Comparison of ENCODE assay signal across 8 cellular contexts in the genomic region with DNA sequence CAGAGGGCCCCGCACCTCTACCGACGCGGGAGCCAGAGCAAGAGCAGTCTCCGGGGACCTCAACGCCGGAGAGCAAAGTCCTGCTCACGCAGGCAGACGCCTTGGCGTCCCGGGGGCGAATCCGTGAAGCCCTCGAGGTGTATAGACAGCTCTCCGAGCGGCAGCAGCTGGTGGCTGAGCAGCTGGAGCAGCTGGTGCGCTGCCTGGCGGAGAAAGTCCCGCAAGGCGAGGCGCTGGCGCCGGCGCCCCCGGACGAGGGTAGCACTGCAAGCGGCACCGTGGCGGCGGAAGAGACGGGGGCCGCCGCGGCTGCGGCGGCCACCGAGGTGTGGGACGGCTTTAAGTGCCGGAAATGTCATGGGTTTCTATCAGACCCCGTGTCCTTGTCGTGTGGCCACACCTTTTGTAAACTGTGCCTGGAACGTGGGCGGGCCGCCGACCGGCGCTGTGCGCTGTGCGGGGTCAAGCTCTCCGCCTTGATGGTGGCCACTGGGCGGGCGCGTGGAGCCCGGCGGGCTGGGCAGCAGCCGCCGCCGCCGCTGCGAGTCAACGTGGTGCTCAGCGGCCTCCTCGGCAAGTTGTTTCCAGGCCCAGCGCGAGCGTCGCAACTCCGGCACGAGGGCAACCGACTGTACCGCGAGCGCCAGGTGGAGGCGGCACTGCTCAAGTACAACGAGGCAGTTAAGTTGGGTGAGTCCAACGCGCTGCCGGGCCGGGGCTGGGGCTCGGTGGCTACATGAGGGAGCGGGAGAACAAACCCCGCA. TPM values are rescaled to one million over a fixed set of nuclear protein-coding genes. Genes with fewer than 3 reads are reported as not detected.
DNase-seq lines count a peak whose midpoint lies in the region; ATAC-seq, FAIRE-seq and TF ChIP-seq lines count a peak whose summit lies in the region.

No MANE protein-coding gene starts in this region.

- H3K9me2 ChIP-seq in OCI-LY7 (ENCODE audit: insufficient read depth, low read length): no peaks in the 10 kb centered on the region

- peak; percentile 62 for ATAC-seq in CD4-positive, alpha-beta T cell (ENCODE audit: poor library complexity)
- ATAC-seq in psoas muscle (peak; percentile 30 to 41 (median 38)), GM21515 (IDR thresholded peaks at IDR 0.05; ENCODE audit: unreplicated experiment) (no peak)

- WGBS in psoas muscle, 3 donors: 0 to 45% (median 1%) methylated on average over 13 to 82 of the region's 82 CpGs

- H3K79me2 ChIP-seq in OCI-LY7 (ENCODE audit: insufficient read depth, low read depth, low read length): no peaks in the 10 kb centered on the region

- H3K4me1 Mint-ChIP-seq in CD4-positive, alpha-beta T cell (ENCODE audit: low read depth): peaks cover 33% of the 10 kb centered on the region

- intact Hi-C loops in CD4-positive, alpha-beta T cell (cut with DNase I, micrococcal nuclease): loop anchor here in 1 of 2 experiments (5.0 to 10.0 kb wide), 2 partner anchors 32 to 260 kb away; a partner anchor contains a TSS
- intact Hi-C loops in OCI-LY7 (cut with micrococcal nuclease; ENCODE audit: unreplicated experiment) (no loop called here), psoas muscle (cut with DNase I) (loop anchor here (2.0 to 10.0 kb wide), 2 partner anchors 110 kb away; no protein-coding TSS in a partner anchor)

- no peaks in the 10 kb centered on the region for H3K9me3 ChIP-seq in CD4-positive, alpha-beta T cell (ENCODE audit: control insufficient read depth, low read length)
- H3K9me3 ChIP-seq in HAP-1: no peaks in the 10 kb centered on the region
- no peaks in the 10 kb centered on the region for H3K9me3 ChIP-seq in OCI-LY7 (ENCODE audit: low read length)
- H3K9me3 ChIP-seq in cardiac muscle cell (ENCODE audit: low read depth): no peaks in the 10 kb centered on the region
- H3K9me3 ChIP-seq in psoas muscle: no peaks in the 10 kb centered on the region

- H2AFZ ChIP-seq in OCI-LY7 (ENCODE audit: low read length): no peak overlapping the region

- no peaks in the 10 kb centered on the region for H3K36me3 ChIP-seq in HAP-1 (replicated peaks)
- no peaks in the 10 kb centered on the region for H3K36me3 ChIP-seq in OCI-LY7 (ENCODE audit: insufficient read depth, low read length)
- H3K36me3 ChIP-seq in cardiac muscle cell: no peaks in the 10 kb centered on the region
- peaks cover 0 to 27% of the 10 kb centered on the region in 2 donors for H3K36me3 ChIP-seq in psoas muscle (ENCODE audit: insufficient read depth in 1 of 2, low read depth in 1 of 2)

- H4K20me1 ChIP-seq in OCI-LY7 (ENCODE audit: insufficient read depth, low read length): no peaks in the 10 kb centered on the region

- FAIRE-seq in HTR-8/SVneo (lab: Jason Lieb, UNC): no peak

- TF ChIP-seq CTCF in CD4-positive, alpha-beta T cell (IDR thresholded peaks at IDR 0.05): no peak
- no peak for TF ChIP-seq CTCF in OCI-LY7 (conservative IDR thresholded peaks at IDR 0.05; ENCODE audit: low read length)
- TF ChIP-seq CTCF in cardiac muscle cell (IDR thresholded peaks at IDR 0.05; ENCODE audit: low read depth, low read length): no peak
- no peak for TF ChIP-seq CTCF in psoas muscle (IDR thresholded peaks at IDR 0.05)

- H3K4me3 ChIP-seq in HAP-1 (peak overlapping the region; percentile 13; the same call in 1 of the 2 replicates), OCI-LY7 (ENCODE audit: low read depth, low read length, poor library complexity, severe bottlenecking) (peak overlapping the region; percentile 44), cardiac muscle cell (peak overlapping the region; percentile 25), psoas muscle (peak overlapping the region; percentile 85)

- H3K27ac ChIP-seq in CD4-positive, alpha-beta T cell (ENCODE audit: low read depth, low read length): peak overlapping the region; percentile 59
- H3K27ac ChIP-seq in OCI-LY7 (ENCODE audit: low read depth, low read length, poor library complexity, severe bottlenecking) (no peak overlapping the region), cardiac muscle cell (no peak overlapping the region), psoas muscle (peak overlapping the region; percentile 97)

- in situ Hi-C loops in HAP-1 (cut with MboI; ENCODE audit: low sequenced_read_pairs): no loop called here

- peak overlapping the region; percentile 89 for H3K27ac Mint-ChIP-seq in CD4-positive, alpha-beta T cell

- peaks cover 33% of the 10 kb centered on the region for H3K27me3 Mint-ChIP-seq in CD4-positive, alpha-beta T cell

- no TSS peak for BruUV-seq in OCI-LY7 (replicated peaks; lab: Mats Ljungman, UMichigan)

- peaks cover 3% of the 10 kb centered on the region for H3K27me3 ChIP-seq in CD4-positive, alpha-beta T cell (ENCODE audit: control insufficient read depth, insufficient read depth, low read length)
- H3K27me3 ChIP-seq in HAP-1 (ENCODE audit: low read depth) (peaks cover 36% of the 10 kb centered on the region), cardiac muscle cell (peaks cover 96% of the 10 kb centered on the region), psoas muscle (ENCODE audit: insufficient read depth in 3 of 3, low read length in 2 of 3) (peaks cover 0 to 15% (median 0%) of the 10 kb centered on the region in 3 donors)

- H3K9me3 Mint-ChIP-seq in CD4-positive, alpha-beta T cell: no peaks in the 10 kb centered on the region

- CTCF ChIA-PET in CD4-positive, alpha-beta T cell (lab: Charles Lee): no interaction called here
- CTCF ChIA-PET in OCI-LY7 (lab: Charles Lee; ENCODE audit: unreplicated experiment): no interaction called here

- H3K4me1 ChIP-seq in HAP-1 (peaks cover 9% of the 10 kb centered on the region), OCI-LY7 (ENCODE audit: insufficient read depth, low read length, poor library complexity, severe bottlenecking) (peaks cover 4% of the 10 kb centered on the region), cardiac muscle cell (ENCODE audit: low read depth) (no peaks in the 10 kb centered on the region), psoas muscle (no peaks in the 10 kb centered on the region)

- peak overlapping the region; percentile 93 for H3K4me3 Mint-ChIP-seq in CD4-positive, alpha-beta T cell

- H3K36me3 Mint-ChIP-seq in CD4-positive, alpha-beta T cell (ENCODE audit: low read depth): peaks cover 5% of the 10 kb centered on the region

- peak; percentile 22 to 57 (median 42) for DNase-seq in CD4-positive, alpha-beta T cell
- peak; percentile 12 to 57 for DNase-seq in HAP-1 (ENCODE audit: low spot score in 2 of 2)
- no peak for DNase-seq in OCI-LY7 (ENCODE audit: low spot score)
- peak; percentile 45 for DNase-seq in activated gamma-delta T cell treated with Interleukin-2 at 50 U/mL for 16 hours
- peak; percentile 22 to 30 for DNase-seq in cardiac muscle cell (ENCODE audit: low read depth in 1 of 2, low spot score in 1 of 2)
- peak; percentile 48 to 72 for DNase-seq in psoas muscle
- no peak for DNase-seq in HTR-8/SVneo (ENCODE audit: insufficient read length, low spot score)

- peak overlapping the region; percentile 63; the same call in 1 of the 2 replicates for H3K4me2 ChIP-seq in OCI-LY7 (ENCODE audit: low read length)

- POLR2A ChIA-PET in CD4-positive, alpha-beta T cell (lab: Charles Lee): interaction anchor here (1.2 to 3.0 kb wide), 4 partner anchors 10 to 30 kb away, joined by 4 to 21 read pairs (median 8); no protein-coding TSS in a partner anchor
- POLR2A ChIA-PET in OCI-LY7 (lab: Charles Lee): no interaction called here

RNA-seq across cellular contexts. Expression of a gene that starts 0.7 kb away (rescaled TPM):
- 1 to 10 TPM; 4.9 to 5.5 TPM for total RNA-seq in CD4-positive, alpha-beta T cell
- total RNA-seq in OCI-LY7 (2014; rRNA removed; shearing (Covaris generic)): not detected in 2 replicates
- total RNA-seq in OCI-LY7 (2022) (not detected in 2 replicates), cardiac muscle cell (0.09 and 0.18 TPM in 2 replicates), psoas muscle (10 to 100 TPM in 3 of 4 donors, 1 to 10 TPM in 1; 9.4 to 55.8 (median 27.3) TPM)
- polyA plus RNA-seq in cardiac muscle cell (0.09 TPM in 1 of 2 replicates, not detected in the other), psoas muscle (10 to 100 TPM in 2 of 3 donors, 1 to 10 TPM in 1; 8.4 to 20.2 (median 15.5) TPM)

Comparison
In these comparisons a context has a peak if more than half of its experiments do, and no peak if none do; other contexts are left out.
1. DNase-seq: peak in CD4-positive, alpha-beta T cell (10 of 10), HAP-1 (2 of 2), activated gamma-delta T cell treated with Interleukin-2 at 50 U/mL for 16 hours (single experiment), cardiac muscle cell (2 of 2) and psoas muscle (2 of 2); none in OCI-LY7 (single experiment) and HTR-8/SVneo (single experiment).
2. H3K27ac ChIP-seq: peak in CD4-positive, alpha-beta T cell (single experiment) and psoas muscle (single experiment); none in OCI-LY7 (single experiment) and cardiac muscle cell (single experiment).
3. H3K4me3 ChIP-seq: peak in every context shown above with its lines; median percentile 85 in psoas muscle; 44 in OCI-LY7; 25 in cardiac muscle cell; 13 in HAP-1.